In genomic region chr4:110193822-110194761, GRCh38 we compare ENCODE assay signal across 8 cellular contexts. TPM values are rescaled to one million over a fixed set of nuclear protein-coding genes. Genes with fewer than 3 reads are reported as not detected.
DNase-seq lines count a peak whose midpoint lies in the region; ATAC-seq and TF ChIP-seq lines count a peak whose summit lies in the region.

No MANE protein-coding gene starts in this region.

- TF ChIP-seq CTCF in colonic mucosa (IDR thresholded peaks at IDR 0.05) (no peak), liver (IDR thresholded peaks at IDR 0.05; ENCODE audit: low read depth, low read length, missing input control) (no peak)

- no peaks in the 10 kb centered on the region for H3K4me1 ChIP-seq in colonic mucosa
- peaks cover 10 to 49% (median 33%) of the 10 kb centered on the region in 4 donors for H3K4me1 ChIP-seq in liver (ENCODE audit: control insufficient read depth in 4 of 4, insufficient read depth in 4 of 4, low read length in 3 of 4)

- H3K9ac ChIP-seq in colonic mucosa (ENCODE audit: low read depth in 2 of 2, low read length in 2 of 2) = no peak overlapping the region
- peak overlapping the region; percentile 1 to 48 for H3K9ac ChIP-seq in liver (ENCODE audit: low read depth in 1 of 2, low read length in 2 of 2)

- WGBS in liver = 24% methylated on average over 8 of the region's 8 CpGs

- intact Hi-C loops in colonic mucosa (cut with DNase I) = no loop called here

- ATAC-seq in GM18861 (IDR thresholded peaks at IDR 0.05; ENCODE audit: unreplicated experiment) (peak; percentile 82), HG03045 (IDR thresholded peaks at IDR 0.05; ENCODE audit: unreplicated experiment) (peak; percentile 78)

- H3K9me3 ChIP-seq in colonic mucosa (no peaks in the 10 kb centered on the region), liver (ENCODE audit: control insufficient read depth in 4 of 4, low read length in 3 of 4) (no peaks in the 10 kb centered on the region)

- peak; percentile 95 for DNase-seq in A172 (ENCODE audit: low spot score)
- DNase-seq in NCI-H2196 treated with DMSO at 0.1 percent for 48 hours (lab: John Stamatoyannopoulos, UW; ENCODE audit: unreplicated experiment) = peak; percentile 92
- peak; percentile 83 for DNase-seq in activated CD4-positive, alpha-beta T cell treated with anti-CD3 and anti-CD28 coated beads for 48 hours
- peak; percentile 90 for DNase-seq in colonic mucosa
- peak; percentile 47 to 75 (median 54) for DNase-seq in stimulated activated CD4-positive, alpha-beta T cell treated with anti-CD3 and anti-CD28 coated beads, TNF-alpha, amount 100 ng/mL, for 48 hours (ENCODE audit: low read depth in 3 of 3)

- peak; percentile 8 to 20 for TF ChIP-seq RAD21 in liver (IDR thresholded peaks at IDR 0.05)

- no peak overlapping the region for H3K4me3 ChIP-seq in colonic mucosa
- no peak overlapping the region for H3K4me3 ChIP-seq in liver (ENCODE audit: low read depth in 1 of 3, low read length in 3 of 3)

- H3K27me3 ChIP-seq in colonic mucosa (no peaks in the 10 kb centered on the region), liver (ENCODE audit: control insufficient read depth in 4 of 4, insufficient read depth in 4 of 4, low read length in 3 of 4) (no peaks in the 10 kb centered on the region)

- H3K27ac ChIP-seq in colonic mucosa = peak overlapping the region; percentile 69
- peak overlapping the region; percentile 74 to 85 for H3K27ac ChIP-seq in liver (ENCODE audit: low read depth in 1 of 2, low read length in 2 of 2)

- H3K36me3 ChIP-seq in colonic mucosa (no peaks in the 10 kb centered on the region), liver (ENCODE audit: control insufficient read depth in 4 of 4, insufficient read depth in 3 of 4, low read depth in 1 of 4, low read length in 3 of 4) (no peaks in the 10 kb centered on the region)

TF ChIP-seq in liver, 16 proteins besides CTCF, POLR2A, EP300 and RAD21:
- TF ChIP-seq FOXA2 (IDR thresholded peaks at IDR 0.05) = peak; percentile 63
- TF ChIP-seq GABPA (IDR thresholded peaks at IDR 0.05 in 1 of 2, conservative IDR thresholded peaks at IDR 0.05 in 1 of 2) = no peak
- TF ChIP-seq EGR1 (IDR thresholded peaks at IDR 0.05; ENCODE audit: low read depth in 2 of 2) = no peak
- peak; percentile 38 for TF ChIP-seq SP1 (IDR thresholded peaks at IDR 0.05)
- TF ChIP-seq TAF1 (conservative IDR thresholded peaks at IDR 0.05) = peak; percentile 95
- TF ChIP-seq JUND (IDR thresholded peaks at IDR 0.05) = peak in 1 of 2 donors; percentile 40
- no peak for TF ChIP-seq FOXA1 (IDR thresholded peaks at IDR 0.05)
- TF ChIP-seq YY1 (IDR thresholded peaks at IDR 0.05) = peak; percentile 43
- TF ChIP-seq ZBTB33 (IDR thresholded peaks at IDR 0.05) = no peak
- TF ChIP-seq MAX (IDR thresholded peaks at IDR 0.05) = peak; percentile 49
- no peak for TF ChIP-seq ATF3 (IDR thresholded peaks at IDR 0.05)
- TF ChIP-seq RXRA (IDR thresholded peaks at IDR 0.05) = peak; percentile 80 to 86
- no peak for TF ChIP-seq NR2F2 (IDR thresholded peaks at IDR 0.05)
- peak; percentile 15 to 36 for TF ChIP-seq HNF4A (conservative IDR thresholded peaks at IDR 0.05)
- no peak for TF ChIP-seq HNF4G (IDR thresholded peaks at IDR 0.05)
- TF ChIP-seq REST (IDR thresholded peaks at IDR 0.05) = peak; percentile 57

RNA-seq across cellular contexts. Expression of gene ELOVL6, which starts 4.3 kb away (rescaled TPM):
- 7.8 and 19.3 TPM in 2 replicates for total RNA-seq in A172 (2014; rRNA removed; shearing (Covaris generic))
- total RNA-seq in colonic mucosa (10 to 100 TPM; 43.7 to 66.3 TPM), liver (10 to 100 TPM; 36.4 to 38.6 TPM)
- polyA plus RNA-seq in liver = 10 to 100 TPM; 19.5 to 38.8 TPM

Comparison
In these comparisons a context has a peak if more than half of its experiments do, and no peak if none do; other contexts are left out.
1. H3K9ac ChIP-seq: peak in liver (2 of 2); none in colonic mucosa (0 of 2).
2. Peak in every context shown above with its lines, with median percentiles within 50 percentile points of each other: DNase-seq.